In genomic region chr1:93617670-93618488, GRCh38 we compare ENCODE assay signal across 11 cellular contexts.
A peak's percentile ranks its signal among the peaks of the same experiment; 100 is the strongest.
DNase-seq lines count a peak whose midpoint lies in the region; ATAC-seq and TF ChIP-seq lines count a peak whose summit lies in the region.
"Had no signal": no experiment of that assay in that cellular context is flagged by ENCODE, and none has a peak within 500 bp of the region (broad histone marks: within the 10 kb centered on the region; RNA-seq: fewer than 3 reads in every experiment).

No MANE protein-coding gene starts in this region.

- intact Hi-C loops in PC-3 (cut with micrococcal nuclease) = no loop called here

- H3K4me1 ChIP-seq in PC-3 (ENCODE audit: insufficient read depth, low read length) = peaks cover 82% of the 10 kb centered on the region

- H3K27ac Mint-ChIP-seq in activated CD4-positive, alpha-beta memory T cell treated with anti-CD3 and anti-CD28 coated beads, Interleukin-2, amount 10 ng/mL, durations not matched to agents 7 days and 5 days = no peak overlapping the region
- H3K27ac Mint-ChIP-seq: T-cell had no signal

- no TSS peak for BruUV-seq in PC-3 (replicated peaks; lab: Mats Ljungman, UMichigan)

- H3K27me3 Mint-ChIP-seq in activated CD4-positive, alpha-beta memory T cell treated with anti-CD3 and anti-CD28 coated beads, Interleukin-2, amount 10 ng/mL, durations not matched to agents 7 days and 5 days = peaks cover 27% of the 10 kb centered on the region
- H3K27me3 Mint-ChIP-seq: T-cell had no signal

- no peak for TF ChIP-seq CTCF in PC-3 (conservative IDR thresholded peaks at IDR 0.05; ENCODE audit: low read depth, low read length)

- no peaks in the 10 kb centered on the region for H3F3A ChIP-seq in PC-3 (ENCODE audit: low read length, unreplicated experiment)

- no peak overlapping the region for H3K4me3 ChIP-seq in PC-3 (ENCODE audit: low read length)
- H3K4me3 ChIP-seq: spleen had no signal

- H4K20me1 ChIP-seq in PC-3 (ENCODE audit: low read length) = peaks cover 87% of the 10 kb centered on the region

- H3K79me2 ChIP-seq in PC-3 (ENCODE audit: low read length) = peaks cover 100% of the 10 kb centered on the region

- H3K9me2 ChIP-seq in PC-3 (replicated peaks; ENCODE audit: low read length) = no peaks in the 10 kb centered on the region

- no peaks in the 10 kb centered on the region for H3K27me3 ChIP-seq in PC-3 (ENCODE audit: low read length)
- H3K27me3 ChIP-seq: spleen had no signal

- H3K4me2 ChIP-seq in PC-3 (ENCODE audit: low read length) = peak overlapping the region; percentile 2

- H3K4me3 Mint-ChIP-seq in activated CD4-positive, alpha-beta memory T cell treated with anti-CD3 and anti-CD28 coated beads, Interleukin-2, amount 10 ng/mL, durations not matched to agents 7 days and 5 days = no peak overlapping the region
- H3K4me3 Mint-ChIP-seq: T-cell had no signal

- peak overlapping the region; percentile 52 for H3K27ac ChIP-seq in PC-3 (ENCODE audit: low read length)

- peaks cover 59% of the 10 kb centered on the region for H3K36me3 ChIP-seq in PC-3 (ENCODE audit: low read depth, low read length)
- H3K36me3 ChIP-seq: spleen had no signal

- ATAC-seq in PC-3 = no peak
- ATAC-seq: T-cell had no signal

- no peak overlapping the region for H2AFZ ChIP-seq in PC-3 (ENCODE audit: low read length)

- H3K4me1 Mint-ChIP-seq in activated CD4-positive, alpha-beta memory T cell treated with anti-CD3 and anti-CD28 coated beads, Interleukin-2, amount 10 ng/mL, durations not matched to agents 7 days and 5 days = peaks cover 22% of the 10 kb centered on the region

- H3K9ac ChIP-seq in PC-3 (ENCODE audit: low read length) = no peak overlapping the region

- H3K9me3 Mint-ChIP-seq in activated CD4-positive, alpha-beta memory T cell treated with anti-CD3 and anti-CD28 coated beads, Interleukin-2, amount 10 ng/mL, durations not matched to agents 7 days and 5 days = no peaks in the 10 kb centered on the region
- H3K9me3 Mint-ChIP-seq: T-cell had no signal

- CTCF ChIA-PET in PC-3 (lab: Charles Lee) = no interaction called here
- CTCF ChIA-PET in activated CD4-positive, alpha-beta memory T cell treated with anti-CD3 and anti-CD28 coated beads, Interleukin-2, amount 10 ng/mL, durations not matched to agents 7 days and 5 days (lab: Charles Lee) = interaction anchor here (0.7 to 3.0 kb wide), 5 partner anchors 11 to 226 kb away, joined by 3 to 10 read pairs (median 3); no protein-coding TSS in a partner anchor

- H3K9me3 ChIP-seq in PC-3 (ENCODE audit: low read length) = no peaks in the 10 kb centered on the region
- H3K9me3 ChIP-seq: spleen had no signal

- DNase-seq in DMS53 treated with DMSO at 0.1 percent for 48 hours (lab: John Stamatoyannopoulos, UW; ENCODE audit: unreplicated experiment) (peak; percentile 87), PC-3 (no peak), foreskin melanocyte (peak; percentile 58), retina (peak; percentile 54), NOMO-1 treated with dmso at 0.1 percent for 144 hours (lab: John Stamatoyannopoulos, UW; ENCODE audit: unreplicated experiment) (no peak), hypothalamus (lab: John Stamatoyannopoulos, UW) (no peak)
- no peak for DNase-seq in activated CD4-positive, alpha-beta memory T cell treated with anti-CD3 and anti-CD28 coated beads, Interleukin-2, amount 10 ng/mL, durations not matched to agents 7 days and 5 days
- DNase-seq in activated CD4-positive, alpha-beta T cell treated with anti-CD3 and anti-CD28 coated beads, Interleukin-2, amount 50 U/mL, for 4 hours = no peak
- DNase-seq: activated gamma-delta T cell treated with Interleukin-2 at 50 U/mL for 16 hours, spleen, T-cell had no signal

- no peaks in the 10 kb centered on the region for H3K36me3 Mint-ChIP-seq in activated CD4-positive, alpha-beta memory T cell treated with anti-CD3 and anti-CD28 coated beads, Interleukin-2, amount 10 ng/mL, durations not matched to agents 7 days and 5 days (ENCODE audit: low read depth)
- H3K36me3 Mint-ChIP-seq: T-cell had no signal

- POLR2A ChIA-PET in PC-3 (lab: Charles Lee; ENCODE audit: unreplicated experiment) = no interaction called here
- POLR2A ChIA-PET in activated CD4-positive, alpha-beta memory T cell treated with anti-CD3 and anti-CD28 coated beads, Interleukin-2, amount 10 ng/mL, durations not matched to agents 7 days and 5 days (lab: Charles Lee) = no interaction called here

Comparison
In these comparisons a context has a peak if more than half of its experiments do, and no peak if none do; other contexts are left out.
1. DNase-seq: peak in DMS53 treated with DMSO at 0.1 percent for 48 hours (single experiment), foreskin melanocyte (single experiment) and retina (single experiment); none in PC-3 (single experiment), activated CD4-positive, alpha-beta memory T cell treated with anti-CD3 and anti-CD28 coated beads, Interleukin-2, amount 10 ng/mL, durations not matched to agents 7 days and 5 days (single experiment), activated CD4-positive, alpha-beta T cell treated with anti-CD3 and anti-CD28 coated beads, Interleukin-2, amount 50 U/mL, for 4 hours (0 of 2), NOMO-1 treated with dmso at 0.1 percent for 144 hours (single experiment) and hypothalamus (0 of 51).